7 cellular contexts compared by ENCODE assay signal in the genomic region with DNA sequence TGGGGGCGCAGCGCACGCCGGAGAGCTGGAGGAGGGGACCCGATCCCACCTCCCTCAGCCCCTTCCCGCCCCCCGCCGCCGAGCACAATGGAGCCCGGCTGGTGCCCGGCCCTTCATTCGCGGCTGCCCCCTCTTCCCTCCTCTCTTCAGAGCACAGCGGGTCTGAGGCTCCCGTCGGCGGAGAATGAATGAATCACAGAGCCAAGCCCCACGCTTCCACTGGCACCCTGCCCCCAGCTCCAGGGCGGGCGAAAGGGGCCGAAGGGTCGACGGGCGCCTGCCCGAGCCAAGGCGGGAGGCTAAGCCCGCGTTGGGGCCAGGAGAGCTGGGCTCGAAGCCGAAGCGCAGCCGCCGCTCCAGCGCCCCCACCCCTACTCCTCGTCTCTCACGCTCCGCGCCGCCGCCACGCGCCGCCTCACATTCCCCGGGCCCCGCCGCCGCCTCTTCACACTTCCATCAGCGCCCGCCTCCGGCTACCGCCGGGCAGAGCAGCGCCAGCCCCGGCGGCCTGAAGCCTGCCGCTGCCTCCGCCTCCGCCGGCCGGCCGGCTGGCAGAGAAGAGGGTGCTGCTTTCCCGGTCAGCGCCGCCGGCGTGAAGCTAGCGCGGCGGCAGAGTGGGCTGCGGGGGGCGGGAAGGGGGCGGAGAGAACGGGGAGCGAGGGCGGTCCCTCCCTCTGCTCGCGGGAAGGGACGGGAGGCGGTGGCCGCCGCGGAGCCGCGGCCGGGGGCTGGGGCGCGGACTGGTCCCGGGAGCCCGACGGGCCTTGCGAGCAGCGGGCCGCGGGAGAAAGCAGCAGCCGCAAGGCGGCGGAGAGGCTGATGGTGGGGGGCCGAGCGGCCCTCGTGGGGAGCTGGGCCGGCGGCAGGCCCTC.
DNase-seq lines count a peak whose midpoint lies in the region; ATAC-seq and TF ChIP-seq lines count a peak whose summit lies in the region.

A gene with protein sequence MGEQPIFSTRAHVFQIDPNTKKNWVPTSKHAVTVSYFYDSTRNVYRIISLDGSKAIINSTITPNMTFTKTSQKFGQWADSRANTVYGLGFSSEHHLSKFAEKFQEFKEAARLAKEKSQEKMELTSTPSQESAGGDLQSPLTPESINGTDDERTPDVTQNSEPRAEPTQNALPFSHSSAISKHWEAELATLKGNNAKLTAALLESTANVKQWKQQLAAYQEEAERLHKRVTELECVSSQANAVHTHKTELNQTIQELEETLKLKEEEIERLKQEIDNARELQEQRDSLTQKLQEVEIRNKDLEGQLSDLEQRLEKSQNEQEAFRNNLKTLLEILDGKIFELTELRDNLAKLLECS (minus strand): TSS at position 616 of the 872 bp plus-strand sequence. CDS start 1,360 bp downstream, outside the sequence.

- H3K4me3 ChIP-seq in brain microvascular endothelial cell (ENCODE audit: low read depth, low read length) (peak within 1 kb of the TSS; percentile 82), iPS-18a (ENCODE audit: low read length) (peak within 1 kb of the TSS; percentile 75), skin epidermis (peak within 1 kb of the TSS; percentile 65 to 94 (median 91))

- DNase-seq in NCI-H1105 treated with DMSO at 0.1 percent for 48 hours (lab: John Stamatoyannopoulos, UW) (peak; percentile 63), UCSD-AML1 (lab: John Stamatoyannopoulos, UW; ENCODE audit: unreplicated experiment) (peak; percentile 77), brain microvascular endothelial cell (peak; percentile 47)

- H3K9ac ChIP-seq in iPS-18a (ENCODE audit: low read length), result peak within 1 kb of the TSS; percentile 83

- ATAC-seq in GM18502 (IDR thresholded peaks at IDR 0.05; ENCODE audit: poor library complexity, unreplicated experiment), result peak; percentile 69
- ATAC-seq in HG02763 (IDR thresholded peaks at IDR 0.05; ENCODE audit: unreplicated experiment), result peak; percentile 59

- no peak for TF ChIP-seq CTCF in brain microvascular endothelial cell (IDR thresholded peaks at IDR 0.05; ENCODE audit: low read depth, low read length, missing control alignments)

- H3K27ac ChIP-seq in brain microvascular endothelial cell, result peak within 1 kb of the TSS; percentile 92
- H3K27ac ChIP-seq in iPS-18a (ENCODE audit: low read length), result peak within 1 kb of the TSS; percentile 81
- peak within 1 kb of the TSS; percentile 66 to 99 (median 96) for H3K27ac ChIP-seq in skin epidermis

- peaks cover 22% of the 10 kb centered on the region for H3K4me1 ChIP-seq in iPS-18a (ENCODE audit: control insufficient read depth, low read depth, low read length)

- in situ Hi-C loops in brain microvascular endothelial cell (cut with HindIII; ENCODE audit: low pct_ligation_motif_present, low sequenced_read_pairs), result no loop called here

- H3K9me3 ChIP-seq in iPS-18a (ENCODE audit: control insufficient read depth, low read depth, low read length), result no peaks in the 10 kb centered on the region

- H3K27me3 ChIP-seq in brain microvascular endothelial cell (replicated peaks), result no peaks in the 10 kb centered on the region
- H3K27me3 ChIP-seq in iPS-18a (ENCODE audit: control insufficient read depth, insufficient read depth, low read length), result peaks cover 13% of the 10 kb centered on the region

- H3K36me3 ChIP-seq in brain microvascular endothelial cell (replicated peaks) (no peaks in the 10 kb centered on the region), iPS-18a (ENCODE audit: control insufficient read depth, low read depth, low read length) (no peaks in the 10 kb centered on the region)

Comparison
In these comparisons a context has a peak if more than half of its experiments do, and no peak if none do; other contexts are left out.
1. Peak in every context shown above with its lines: DNase-seq, ATAC-seq, H3K4me3 ChIP-seq and H3K27ac ChIP-seq.